Comparison of ENCODE assay signal across 12 cellular contexts in genomic region chr5:112533315-112533867, GRCh38.
DNase-seq lines count a peak whose midpoint lies in the region; ATAC-seq, FAIRE-seq and TF ChIP-seq lines count a peak whose summit lies in the region.
"Had no signal": no experiment of that assay in that cellular context is flagged by ENCODE, and none has a peak within 500 bp of the region (broad histone marks: within the 10 kb centered on the region; RNA-seq: fewer than 3 reads in every experiment).

No MANE protein-coding gene starts in this region.

- DNase-seq in GM12878 (ENCODE audit: low read depth, low spot score), result no peak
- DNase-seq in amniotic stem cell (lab: John Stamatoyannopoulos, UW), result no peak
- DNase-seq in NCI-H146 treated with DMSO at 0.1 percent for 48 hours (lab: John Stamatoyannopoulos, UW; ENCODE audit: unreplicated experiment), result no peak
- DNase-seq in naive thymus-derived CD8-positive, alpha-beta T cell, result no peak
- DNase-seq: activated CD4-positive, alpha-beta T cell treated with anti-CD3 and anti-CD28 coated beads for 4 hours; amygdala; NCI-H82 had no signal

- RAD21 ChIA-PET in GM12878 (lab: Charles Lee; ENCODE audit: unreplicated experiment), result interaction anchor here (1.1 to 2.0 kb wide), 8 partner anchors 11 to 358 kb away, joined by 3 to 18 read pairs (median 6); no protein-coding TSS in a partner anchor

- intact Hi-C loops in GM12878 (cut with micrococcal nuclease; ENCODE audit: unreplicated experiment), result no loop called here

- BruUV-seq in GM12878 (replicated peaks; lab: Mats Ljungman, UMichigan), result no TSS peak

- SMC1A ChIA-PET in GM12878 (lab: Charles Lee; ENCODE audit: uncharacterized antibody, unreplicated experiment), result interaction anchor here (0.8 to 12.9 kb wide), 18 partner anchors 11 to 358 kb away, joined by 3 to 166 read pairs (median 5); no protein-coding TSS in a partner anchor

- H3K9me3 ChIP-seq in GM12878 (replicated peaks; ENCODE audit: control insufficient read depth, insufficient read depth, low read length), result no peaks in the 10 kb centered on the region
- no peaks in the 10 kb centered on the region for H3K9me3 ChIP-seq in neural cell (ENCODE audit: low read length)

- H3K9ac ChIP-seq in GM12878 (ENCODE audit: control insufficient read depth, insufficient read depth, low read length) (no peak overlapping the region), neural cell (ENCODE audit: low read length) (no peak overlapping the region)

- H3K4me3 Mint-ChIP-seq in naive thymus-derived CD8-positive, alpha-beta T cell, result no peak overlapping the region

- H3K36me3 ChIP-seq in GM12878 (ENCODE audit: control insufficient read depth in 2 of 2, insufficient read depth in 2 of 2, low read length in 1 of 2) (no peaks in the 10 kb centered on the region), neural cell (ENCODE audit: insufficient read depth, low read length) (no peaks in the 10 kb centered on the region)

- no peaks in the 10 kb centered on the region for H4K20me1 ChIP-seq in GM12878 (ENCODE audit: control insufficient read depth, insufficient read depth)
- H4K20me1 ChIP-seq in neural cell (ENCODE audit: insufficient read depth), result no peaks in the 10 kb centered on the region

- WGBS in GM12878 (ENCODE audit: insufficient coverage, insufficient replicate concordance, low lambda C conversion rate, missing lambda C conversion rate), result 0% methylated on average over 2 of the region's 2 CpGs

- TF ChIP-seq CTCF in GM12878 (IDR thresholded peaks at IDR 0.05 in 2 of 3, conservative IDR thresholded peaks at IDR 0.05 in 1 of 3; ENCODE audit: control insufficient read depth in 2 of 3, extremely low read depth in 1 of 3, insufficient read depth in 1 of 3, low read depth in 3 of 3, low read length in 3 of 3) (no peak), neural cell (IDR thresholded peaks at IDR 0.05; ENCODE audit: poor library complexity, severe bottlenecking) (no peak)

- H3K27ac Mint-ChIP-seq in naive thymus-derived CD8-positive, alpha-beta T cell, result no peak overlapping the region

- POLR2A ChIA-PET in GM12878 (lab: Charles Lee), result interaction anchor here (1.8 to 2.2 kb wide), 2 partner anchors 10 to 12 kb away, joined by 3 to 8 read pairs; no protein-coding TSS in a partner anchor
- POLR2A ChIA-PET in naive thymus-derived CD8-positive, alpha-beta T cell (lab: Charles Lee), result no interaction called here

- H3K4me1 ChIP-seq in GM12878 (ENCODE audit: control insufficient read depth, insufficient read depth, low read length), result peaks cover 18% of the 10 kb centered on the region

- H3K4me3 ChIP-seq in GM12878 (no peak overlapping the region), neural cell (ENCODE audit: low read length) (no peak overlapping the region)

- CTCF ChIA-PET in GM12878 (lab: Yijun Ruan, JAX), result interaction anchor here (0.7 to 7.9 kb wide), 15 partner anchors 10 to 358 kb away, joined by 3 to 195 read pairs (median 6); no protein-coding TSS in a partner anchor

- H3F3A ChIP-seq in neural cell (ENCODE audit: insufficient read depth, low read length, poor library complexity, severe bottlenecking), result no peaks in the 10 kb centered on the region

- in situ Hi-C loops in GM12878 (cut with MboI), result no loop called here

- H3K27me3 Mint-ChIP-seq in naive thymus-derived CD8-positive, alpha-beta T cell, result peaks cover 0 to 4% (median 2%) of the 10 kb centered on the region in 5 donors

- FAIRE-seq in GM12878 (lab: Jason Lieb, UNC), result no peak
- FAIRE-seq: HTR-8/SVneo had no signal

- no peak for TF ChIP-seq EP300 in GM12878 (IDR thresholded peaks at IDR 0.05; ENCODE audit: borderline replicate concordance in 1 of 2, control insufficient read depth in 1 of 2, low read depth in 2 of 2, low read length in 2 of 2)
- no peak for TF ChIP-seq EP300 in neural cell (conservative IDR thresholded peaks at IDR 0.05; ENCODE audit: poor library complexity, severe bottlenecking)

- H2AFZ ChIP-seq in GM12878 (ENCODE audit: control insufficient read depth, low read depth, low read length) (no peak overlapping the region), neural cell (ENCODE audit: low read depth, low read length) (no peak overlapping the region)

- H3K4me2 ChIP-seq in GM12878 (ENCODE audit: control insufficient read depth, insufficient read depth) (no peak overlapping the region), neural cell (ENCODE audit: low read length) (peak overlapping the region; percentile 7)

- TF ChIP-seq POLR2A in GM12878 (IDR thresholded peaks at IDR 0.05; ENCODE audit: low read depth, low read length), result no peak

- no peaks in the 10 kb centered on the region for H3K9me2 ChIP-seq in neural cell (ENCODE audit: insufficient read depth, low read length)

- ATAC-seq in GM18517 (IDR thresholded peaks at IDR 0.05; ENCODE audit: unreplicated experiment), result peak; percentile 47
- ATAC-seq in HG03064 (IDR thresholded peaks at IDR 0.05; ENCODE audit: low read depth, unreplicated experiment), result peak; percentile 38
- ATAC-seq in GM12878, result peak; percentile 82
- ATAC-seq in naive thymus-derived CD8-positive, alpha-beta T cell, result no peak
- ATAC-seq in GM21515 (IDR thresholded peaks at IDR 0.05; ENCODE audit: unreplicated experiment), result no peak

- H3K9me3 Mint-ChIP-seq in naive thymus-derived CD8-positive, alpha-beta T cell, result no peaks in the 10 kb centered on the region

- peaks cover 2 to 29% (median 8%) of the 10 kb centered on the region in 4 donors for H3K4me1 Mint-ChIP-seq in naive thymus-derived CD8-positive, alpha-beta T cell

- TF ChIP-seq RAD21 in GM12878 (IDR thresholded peaks at IDR 0.05; ENCODE audit: insufficient read depth, low read depth, low read length) (no peak), neural cell (conservative IDR thresholded peaks at IDR 0.05) (no peak)

- H3K79me2 ChIP-seq in GM12878 (ENCODE audit: control insufficient read depth, insufficient read depth, low read length) (no peaks in the 10 kb centered on the region), neural cell (replicated peaks; ENCODE audit: insufficient read depth, low read length) (no peaks in the 10 kb centered on the region)

- no peaks in the 10 kb centered on the region for H3K36me3 Mint-ChIP-seq in naive thymus-derived CD8-positive, alpha-beta T cell

- no peak overlapping the region for H3K27ac ChIP-seq in GM12878 (ENCODE audit: control insufficient read depth, insufficient read depth)
- no peak overlapping the region for H3K27ac ChIP-seq in neural cell (ENCODE audit: low read length)

- H3K27me3 ChIP-seq in GM12878 (replicated peaks in 1 of 2; ENCODE audit: control insufficient read depth in 2 of 2, insufficient read depth in 2 of 2, low read length in 1 of 2), result no peaks in the 10 kb centered on the region
- no peaks in the 10 kb centered on the region for H3K27me3 ChIP-seq in neural cell (ENCODE audit: insufficient read depth, low read depth, low read length)

TF ChIP-seq in GM12878, 131 proteins besides CTCF, POLR2A, EP300 and RAD21:
- TF ChIP-seq PAX5 (IDR thresholded peaks at IDR 0.05; ENCODE audit: borderline replicate concordance, low read depth, low read length) (no peak), ATF7 (IDR thresholded peaks at IDR 0.05; ENCODE audit: low read depth) (peak; percentile 34; the same call in 1 of the 2 replicates)
- TF ChIP-seq, protein P1, sequence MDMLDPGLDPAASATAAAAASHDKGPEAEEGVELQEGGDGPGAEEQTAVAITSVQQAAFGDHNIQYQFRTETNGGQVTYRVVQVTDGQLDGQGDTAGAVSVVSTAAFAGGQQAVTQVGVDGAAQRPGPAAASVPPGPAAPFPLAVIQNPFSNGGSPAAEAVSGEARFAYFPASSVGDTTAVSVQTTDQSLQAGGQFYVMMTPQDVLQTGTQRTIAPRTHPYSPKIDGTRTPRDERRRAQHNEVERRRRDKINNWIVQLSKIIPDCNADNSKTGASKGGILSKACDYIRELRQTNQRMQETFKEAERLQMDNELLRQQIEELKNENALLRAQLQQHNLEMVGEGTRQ (IDR thresholded peaks at IDR 0.05; ENCODE audit: borderline replicate concordance, low read depth, low read length), result no peak

TF ChIP-seq in neural cell, 6 proteins besides CTCF, POLR2A, EP300 and RAD21:
- TF ChIP-seq REST (IDR thresholded peaks at IDR 0.05; ENCODE audit: borderline replicate concordance) (no peak), EZH2 (IDR thresholded peaks at IDR 0.05; ENCODE audit: borderline replicate concordance, insufficient read depth, low read length, poor library complexity, severe bottlenecking) (no peak), MXI1 (conservative IDR thresholded peaks at IDR 0.05; ENCODE audit: poor library complexity, severe bottlenecking) (no peak), SMC3 (conservative IDR thresholded peaks at IDR 0.05; ENCODE audit: poor library complexity) (no peak), TAF1 (IDR thresholded peaks at IDR 0.05; ENCODE audit: low read depth) (no peak), POLR2AphosphoS5 (IDR thresholded peaks at IDR 0.05) (no peak)

Comparison
In these comparisons a context has a peak if more than half of its experiments do, and no peak if none do; other contexts are left out.
1. ATAC-seq: peak in GM18517 (single experiment), HG03064 (single experiment) and GM12878 (single experiment); none in naive thymus-derived CD8-positive, alpha-beta T cell (0 of 2) and GM21515 (single experiment).